32 cellular contexts compared by ENCODE assay signal in the genomic region with DNA sequence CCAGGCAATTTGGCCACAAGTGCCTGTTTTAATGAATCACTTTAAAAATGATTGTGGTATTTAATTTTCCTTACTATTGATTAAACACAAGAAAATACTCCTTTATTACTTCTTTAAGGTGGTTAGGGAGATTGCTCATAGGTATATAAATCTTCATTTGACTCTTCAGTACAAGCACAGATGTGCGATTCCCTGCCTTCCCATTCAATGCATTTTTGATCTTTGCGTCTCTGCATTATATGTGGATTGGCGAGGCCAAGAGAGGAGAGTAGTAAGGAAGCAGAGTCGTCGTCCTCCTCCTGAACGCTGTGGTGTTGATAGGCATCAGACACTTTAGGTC.
DNase-seq lines count a peak whose midpoint lies in the region; ATAC-seq and TF ChIP-seq lines count a peak whose summit lies in the region.
"Had no signal": no experiment of that assay in that cellular context is flagged by ENCODE, and none has a peak within 500 bp of the region (broad histone marks: within the 10 kb centered on the region; RNA-seq: fewer than 3 reads in every experiment).

No MANE protein-coding gene starts in this region.

- H3K4me1 Mint-ChIP-seq in mesothelial cell of epicardium: peaks cover 51% of the 10 kb centered on the region
- H3K4me1 Mint-ChIP-seq: activated naive CD8-positive, alpha-beta T cell treated with anti-CD3 and anti-CD28 coated beads for 36 hours; CD14-positive monocyte; immature natural killer cell; natural killer cell; stimulated activated memory B cell treated with anti-CD40 and anti-IgM and Interleukin-4, amounts not matched to agents 10 μg/mL and 1 μg/mL and 100 μg/mL, for 72 hours had no signal

- intact Hi-C loops in lower lobe of right lung (cut with DNase I): no loop called here
- intact Hi-C loops in prostate gland (cut with DNase I): no loop called here

- DNase-seq in HEK293T (ENCODE audit: extremely low spot score) (no peak), WERI-Rb-1 (no peak), lower lobe of right lung (no peak), prostate gland (ENCODE audit: low spot score) (peak; percentile 34), NAMALWA (ENCODE audit: low spot score) (no peak), mesothelial cell of epicardium (ENCODE audit: low spot score in 2 of 2, unreplicated experiment in 2 of 2) (no peak)
- DNase-seq in activated naive CD4-positive, alpha-beta T cell treated with Interleukin-2 at 50 U/mL for 16 hours: no peak
- DNase-seq: activated CD8-positive, alpha-beta T cell treated with anti-CD3 and anti-CD28 coated beads for 36 hours; activated effector memory CD4-positive, alpha-beta T cell treated with Interleukin-2 at 50 U/mL for 16 hours; activated naive CD8-positive, alpha-beta T cell treated with anti-CD3 and anti-CD28 coated beads for 36 hours; aorta; central memory CD4-positive, alpha-beta T cell; esophagus squamous epithelium; HFFc6; hypothalamus; immature natural killer cell; midbrain; natural killer cell; NCI-H1694; ovary; RPMI8226; stimulated activated CD4-positive, alpha-beta T cell treated with anti-CD3 and anti-CD28 coated beads, Interleukin-4, amount 100 ng/mL, for 4 hours; substantia nigra; T-helper 1 cell had no signal

- POLR2A ChIA-PET in HEK293T (lab: Yijun Ruan, JAX): interaction anchor here (1.0 to 2.4 kb wide), 5 partner anchors 137 to 715 kb away, joined by 3 to 10 read pairs (median 3); partner anchors contain the start of gene ZNF503

- no peak for ATAC-seq in lower lobe of right lung
- ATAC-seq: activated CD8-positive, alpha-beta T cell treated with anti-CD3 and anti-CD28 coated beads for 36 hours; GM12878; left lobe of liver; natural killer cell; sciatic nerve; stimulated activated memory B cell treated with anti-CD40 and anti-IgM and Interleukin-4, amounts not matched to agents 10 μg/mL and 1 μg/mL and 100 μg/mL, for 72 hours had no signal

- H3K27ac Mint-ChIP-seq in mesothelial cell of epicardium: no peak overlapping the region
- H3K27ac Mint-ChIP-seq: activated CD8-positive, alpha-beta T cell treated with anti-CD3 and anti-CD28 coated beads for 36 hours; activated naive CD8-positive, alpha-beta T cell treated with anti-CD3 and anti-CD28 coated beads for 36 hours; dendritic cell treated with granulocyte-macrophage colony-stimulating factor and Interleukin-4, amounts not matched to agents 40 ng/mL and 50 ng/mL, for 4 days; HFFc6; immature natural killer cell; natural killer cell; stimulated activated memory B cell treated with anti-CD40 and anti-IgM and Interleukin-4, amounts not matched to agents 10 μg/mL and 1 μg/mL and 100 μg/mL, for 72 hours had no signal

- CTCF ChIA-PET in HEK293T (lab: Yijun Ruan, JAX): interaction anchor here (2.3 kb wide), 1 partner anchor 188 kb away, joined by 10 read pairs; no protein-coding TSS in a partner anchor

- H3K4me3 ChIP-seq in WERI-Rb-1 (ENCODE audit: low read depth, low read length) (peak overlapping the region; percentile 27), lower lobe of right lung (no peak overlapping the region), prostate gland (no peak overlapping the region)
- H3K4me3 ChIP-seq: esophagus squamous epithelium, GM12878, ovary, SJSA1 had no signal

- H3K36me3 Mint-ChIP-seq in mesothelial cell of epicardium: no peaks in the 10 kb centered on the region
- H3K36me3 Mint-ChIP-seq: activated naive CD8-positive, alpha-beta T cell treated with anti-CD3 and anti-CD28 coated beads for 36 hours; immature natural killer cell; natural killer cell; stimulated activated memory B cell treated with anti-CD40 and anti-IgM and Interleukin-4, amounts not matched to agents 10 μg/mL and 1 μg/mL and 100 μg/mL, for 72 hours had no signal

- H3K27me3 ChIP-seq in WERI-Rb-1 (ENCODE audit: insufficient read depth, low read depth, severe bottlenecking): no peaks in the 10 kb centered on the region
- no peaks in the 10 kb centered on the region for H3K27me3 ChIP-seq in lower lobe of right lung (ENCODE audit: low read depth)
- no peaks in the 10 kb centered on the region for H3K27me3 ChIP-seq in prostate gland (replicated peaks; ENCODE audit: insufficient read depth)
- H3K27me3 ChIP-seq: esophagus squamous epithelium, ovary, SJSA1 had no signal

- H3K27ac ChIP-seq in WERI-Rb-1: peak overlapping the region; percentile 35
- H3K27ac ChIP-seq in lower lobe of right lung: peak overlapping the region; percentile 18
- H3K27ac ChIP-seq in prostate gland: peak overlapping the region; percentile 8 to 50
- H3K27ac ChIP-seq: esophagus squamous epithelium, HL-60, ovary, SJSA1 had no signal

- TF ChIP-seq POLR2A in prostate gland (IDR thresholded peaks at IDR 0.05): no peak

- H3K4me1 ChIP-seq in lower lobe of right lung (peaks cover 11% of the 10 kb centered on the region), prostate gland (replicated peaks) (no peaks in the 10 kb centered on the region)
- H3K4me1 ChIP-seq: SJSA1 had no signal

- peaks cover 19% of the 10 kb centered on the region for H3K27me3 Mint-ChIP-seq in mesothelial cell of epicardium (ENCODE audit: low read depth)
- H3K27me3 Mint-ChIP-seq: dendritic cell treated with granulocyte-macrophage colony-stimulating factor and Interleukin-4, amounts not matched to agents 40 ng/mL and 50 ng/mL, for 4 days had no signal

- TF ChIP-seq CTCF in WERI-Rb-1 (IDR thresholded peaks at IDR 0.05; ENCODE audit: low read depth, low read length) (no peak), lower lobe of right lung (IDR thresholded peaks at IDR 0.05) (no peak), prostate gland (IDR thresholded peaks at IDR 0.05) (no peak), mesothelial cell of epicardium (IDR thresholded peaks at IDR 0.05; ENCODE audit: unreplicated experiment) (no peak)

- 42% methylated on average over 6 of the region's 6 CpGs for WGBS in prostate gland

- H3K9me3 ChIP-seq in WERI-Rb-1 (ENCODE audit: severe bottlenecking) (no peaks in the 10 kb centered on the region), lower lobe of right lung (no peaks in the 10 kb centered on the region), prostate gland (no peaks in the 10 kb centered on the region)
- H3K9me3 ChIP-seq: esophagus squamous epithelium, ovary, SJSA1 had no signal

- H3K4me3 Mint-ChIP-seq in mesothelial cell of epicardium: no peak overlapping the region
- H3K4me3 Mint-ChIP-seq: activated CD8-positive, alpha-beta T cell treated with anti-CD3 and anti-CD28 coated beads for 36 hours; activated naive CD8-positive, alpha-beta T cell treated with anti-CD3 and anti-CD28 coated beads for 36 hours; CD14-positive monocyte; dendritic cell treated with granulocyte-macrophage colony-stimulating factor and Interleukin-4, amounts not matched to agents 40 ng/mL and 50 ng/mL, for 4 days; HFFc6; immature natural killer cell; natural killer cell; stimulated activated memory B cell treated with anti-CD40 and anti-IgM and Interleukin-4, amounts not matched to agents 10 μg/mL and 1 μg/mL and 100 μg/mL, for 72 hours had no signal

- no peaks in the 10 kb centered on the region for H3K36me3 ChIP-seq in WERI-Rb-1
- no peaks in the 10 kb centered on the region for H3K36me3 ChIP-seq in lower lobe of right lung
- H3K36me3 ChIP-seq in prostate gland: no peaks in the 10 kb centered on the region
- H3K36me3 ChIP-seq: esophagus squamous epithelium, ovary, SJSA1 had no signal

- H3K9me3 Mint-ChIP-seq in mesothelial cell of epicardium: no peaks in the 10 kb centered on the region
- H3K9me3 Mint-ChIP-seq: activated CD8-positive, alpha-beta T cell treated with anti-CD3 and anti-CD28 coated beads for 36 hours; activated naive CD8-positive, alpha-beta T cell treated with anti-CD3 and anti-CD28 coated beads for 36 hours; dendritic cell treated with granulocyte-macrophage colony-stimulating factor and Interleukin-4, amounts not matched to agents 40 ng/mL and 50 ng/mL, for 4 days; HFFc6 had no signal

TF ChIP-seq in HEK293T, 16 proteins besides CTCF, POLR2A, EP300 and RAD21:
- TF ChIP-seq ELF4 (IDR thresholded peaks at IDR 0.05) (no peak), LEF1 (IDR thresholded peaks at IDR 0.05; ENCODE audit: borderline replicate concordance) (no peak), L3MBTL2 (conservative IDR thresholded peaks at IDR 0.05) (0 out of 2 replicates have a peak, but pooled peaks have one; percentile 5), HDGF (IDR thresholded peaks at IDR 0.05; ENCODE audit: borderline replicate concordance) (no peak), NFRKB (IDR thresholded peaks at IDR 0.05) (no peak), BHLHE40 (IDR thresholded peaks at IDR 0.05; ENCODE audit: borderline replicate concordance) (no peak), FOXA1 (IDR thresholded peaks at IDR 0.05) (no peak)
